ENCODE assay signal across 27 cellular contexts in the genomic region with DNA sequence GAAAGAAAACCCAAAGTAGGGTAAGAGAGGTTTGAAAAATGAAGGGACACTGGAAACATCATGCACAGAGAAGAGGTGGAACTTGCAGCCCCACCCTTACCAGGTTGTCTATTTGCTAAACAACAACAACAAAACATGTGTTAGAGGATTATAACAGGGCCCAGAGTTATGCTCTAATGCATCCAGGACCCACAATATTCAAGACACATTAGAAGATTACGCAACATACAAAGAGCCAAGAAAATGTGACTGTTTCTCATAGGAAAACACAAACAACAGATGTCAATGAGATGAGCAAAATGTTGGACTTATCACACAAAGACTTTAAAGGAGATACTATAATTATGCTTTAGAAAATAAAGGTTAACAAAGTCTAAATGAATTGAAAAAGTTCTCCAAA.
A peak's percentile ranks its signal among the peaks of the same experiment; 100 is the strongest.
DNase-seq lines count a peak whose midpoint lies in the region; ATAC-seq and TF ChIP-seq lines count a peak whose summit lies in the region.
"Had no signal": no experiment of that assay in that cellular context is flagged by ENCODE, and none has a peak within 500 bp of the region (broad histone marks: within the 10 kb centered on the region; RNA-seq: fewer than 3 reads in every experiment).

No MANE protein-coding gene starts in this region.

- H3K9ac ChIP-seq in adipocyte (ENCODE audit: low read length) = no peak overlapping the region

- no peaks in the 10 kb centered on the region for H3K36me3 ChIP-seq in adipocyte (ENCODE audit: control insufficient read depth, insufficient read depth, low read length, severe bottlenecking)
- no peaks in the 10 kb centered on the region for H3K36me3 ChIP-seq in mucosa of descending colon (ENCODE audit: low read depth)
- H3K36me3 ChIP-seq: upper lobe of left lung had no signal

- H3K4me1 ChIP-seq in adipocyte (ENCODE audit: control insufficient read depth, insufficient read depth, low read length) (peaks cover 6% of the 10 kb centered on the region), mucosa of descending colon (ENCODE audit: low read depth) (no peaks in the 10 kb centered on the region)
- H3K4me1 ChIP-seq: left ventricle myocardium inferior, upper lobe of left lung had no signal

- intact Hi-C loops in mucosa of descending colon (cut with DNase I, micrococcal nuclease) = no loop called here

- no peaks in the 10 kb centered on the region for H3K9me3 ChIP-seq in adipocyte (ENCODE audit: control insufficient read depth, low read length)
- H3K9me3 ChIP-seq in mucosa of descending colon = no peaks in the 10 kb centered on the region
- H3K9me3 ChIP-seq: esophagus squamous epithelium, left ventricle myocardium inferior, upper lobe of left lung had no signal

- TF ChIP-seq CTCF in fibroblast of pulmonary artery (IDR thresholded peaks at IDR 0.05; ENCODE audit: low read length, missing control alignments) = no peak
- TF ChIP-seq CTCF in mucosa of descending colon (IDR thresholded peaks at IDR 0.05) = no peak

- peak; percentile 6 for DNase-seq in AG08395 (ENCODE audit: low spot score)
- peak; percentile 15 for DNase-seq in GM04504 (ENCODE audit: low read depth)
- peak; percentile 33 for DNase-seq in adipocyte (ENCODE audit: low read depth)
- DNase-seq in fibroblast of pulmonary artery (ENCODE audit: low read depth) = peak; percentile 15
- no peak for DNase-seq in D341Med (ENCODE audit: low spot score)
- no peak for DNase-seq in nucleus accumbens (lab: John Stamatoyannopoulos, UW)
- DNase-seq in mucosa of descending colon = no peak
- DNase-seq: activated CD4-positive, alpha-beta T cell treated with anti-CD3 and anti-CD28 coated beads for 4 hours; activated CD8-positive, alpha-beta memory T cell treated with anti-CD3 and anti-CD28 coated beads, Interleukin-2, amount 10 ng/mL, durations not matched to agents 7 days and 5 days; activated naive CD8-positive, alpha-beta T cell treated with anti-CD3 and anti-CD28 coated beads for 36 hours; CD4-positive, CD25-positive, alpha-beta regulatory T cell; DMS153; effector CD8-positive, alpha-beta T cell; esophagus squamous epithelium; GF-D8; immature natural killer cell; left ventricle myocardium inferior; midbrain; NCI-H1436; NCI-H524; nephron progenitor cell; posterior cingulate gyrus; T-cell had no signal

- no peaks in the 10 kb centered on the region for H3K27me3 ChIP-seq in adipocyte (replicated peaks; ENCODE audit: control insufficient read depth, insufficient read depth, low read length)
- H3K27me3 ChIP-seq: esophagus squamous epithelium, upper lobe of left lung had no signal

- ATAC-seq in HG03571 (IDR thresholded peaks at IDR 0.05; ENCODE audit: unreplicated experiment) (no peak), mucosa of descending colon (no peak)
- ATAC-seq: activated CD8-positive, alpha-beta memory T cell treated with anti-CD3 and anti-CD28 coated beads, Interleukin-2, amount 10 ng/mL, durations not matched to agents 7 days and 5 days; activated T-helper 17 cell treated with anti-CD3 and anti-CD28 coated beads, Interleukin-2, amount 50 U/mL, for 72 hours; Panc1; T-cell had no signal

- no peak overlapping the region for H3K4me3 ChIP-seq in adipocyte (ENCODE audit: low read length)
- H3K4me3 ChIP-seq in fibroblast of pulmonary artery (replicated peaks; ENCODE audit: low read depth, low read length) = no peak overlapping the region
- no peak overlapping the region for H3K4me3 ChIP-seq in mucosa of descending colon
- H3K4me3 ChIP-seq: esophagus squamous epithelium, left ventricle myocardium inferior, upper lobe of left lung had no signal

Comparison
In these comparisons a context has a peak if more than half of its experiments do, and no peak if none do; other contexts are left out.
1. DNase-seq: peak in AG08395 (single experiment), GM04504 (single experiment), adipocyte (single experiment) and fibroblast of pulmonary artery (single experiment); none in D341Med (single experiment), nucleus accumbens (0 of 56) and mucosa of descending colon (0 of 3).